In genomic region chr13:111152836-111153235, GRCh38 we compare ENCODE assay signal across 8 cellular contexts. TPM values are rescaled to one million over a fixed set of nuclear protein-coding genes. Genes with fewer than 3 reads are reported as not detected.
A peak's percentile ranks its signal among the peaks of the same experiment; 100 is the strongest.
DNase-seq lines count a peak whose midpoint lies in the region; ATAC-seq, FAIRE-seq and TF ChIP-seq lines count a peak whose summit lies in the region.

No MANE protein-coding gene starts in this region.

- H3K4me3 ChIP-seq in esophagus (ENCODE audit: low read depth in 1 of 2, low read length in 2 of 2) (peak overlapping the region; percentile 68 to 98), pancreas (peak overlapping the region; percentile 89 to 93 (median 91))

- no peaks in the 10 kb centered on the region for H3K36me3 ChIP-seq in esophagus (ENCODE audit: control insufficient read depth in 2 of 2, insufficient read depth in 2 of 2, low read length in 1 of 2)
- H3K36me3 ChIP-seq in pancreas, result no peaks in the 10 kb centered on the region

- H3K27me3 ChIP-seq in esophagus (ENCODE audit: control insufficient read depth in 1 of 2, insufficient read depth in 2 of 2, low read length in 2 of 2), result no peaks in the 10 kb centered on the region
- peaks cover 0 to 4% (median 0%) of the 10 kb centered on the region in 4 donors for H3K27me3 ChIP-seq in pancreas

- TF ChIP-seq CTCF in pancreas (IDR thresholded peaks at IDR 0.05) (no peak), GM10266 (IDR thresholded peaks at IDR 0.05; ENCODE audit: control insufficient read depth, insufficient read depth, low read depth, missing control alignments) (no peak)

- 24 to 26% methylated on average over 9 of the region's 9 CpGs for WGBS in esophagus, 2 donors
- 4 to 9% methylated on average over 9 of the region's 9 CpGs for WGBS in pancreas, 2 donors

- peak; percentile 96 for FAIRE-seq in H54 (lab: Jason Lieb, UNC)
- FAIRE-seq in pancreas (lab: Jason Lieb, UNC), result no peak

- H3K4me1 ChIP-seq in esophagus (ENCODE audit: control insufficient read depth in 2 of 2, insufficient read depth in 2 of 2, low read length in 1 of 2) (peaks cover 0 to 4% of the 10 kb centered on the region in 2 donors), pancreas (peaks cover 10 to 21% (median 17%) of the 10 kb centered on the region in 3 donors)

- no peaks in the 10 kb centered on the region for H3K9me3 ChIP-seq in esophagus (ENCODE audit: control insufficient read depth in 2 of 2, insufficient read depth in 1 of 2, low read depth in 1 of 2, low read length in 1 of 2)
- H3K9me3 ChIP-seq in pancreas, result no peaks in the 10 kb centered on the region

- no peak for TF ChIP-seq POLR2A in H54 (IDR thresholded peaks at IDR 0.05; ENCODE audit: low read depth, low read length)

- H3K27ac ChIP-seq in esophagus (ENCODE audit: low read depth in 2 of 2, low read length in 1 of 2) (peak overlapping the region; percentile 98 to 100), pancreas (peak overlapping the region; percentile 98 to 99 (median 98))

- ATAC-seq in pancreas (peak; percentile 11 to 33 (median 26)), HG03571 (IDR thresholded peaks at IDR 0.05; ENCODE audit: unreplicated experiment) (no peak)

- no peak for DNase-seq in H54 (ENCODE audit: insufficient read length, low spot score)
- DNase-seq in RPMI7951 (ENCODE audit: low read depth), result peak; percentile 6
- peak in 1 of 6 donors; percentile 22 for DNase-seq in pancreas
- DNase-seq in GM10266 (ENCODE audit: extremely low spot score), result no peak
- no peak for DNase-seq in NCI-H2029 treated with DMSO at 0.1 percent for 48 hours (lab: John Stamatoyannopoulos, UW)
- no peak for DNase-seq in NCI-H2196 (lab: John Stamatoyannopoulos, UW; ENCODE audit: unreplicated experiment)

- intact Hi-C loops in pancreas (cut with DNase I), result no loop called here

RNA-seq across cellular contexts. Expression of gene ARHGEF7, which starts 37.7 kb away (rescaled TPM):
- 12.1 and 16.0 TPM in 2 replicates for total RNA-seq in RPMI7951 (2014; rRNA removed; shearing (Covaris generic))
- polyA plus RNA-seq in esophagus (10 to 100 TPM; 13.5 to 16.0 TPM), pancreas (10 to 100 TPM; 23.3 to 30.0 TPM)
- 10 to 100 TPM; 13.4 to 37.7 (median 20.3) TPM for total RNA-seq in pancreas
